ENCODE assay signal across 20 cellular contexts in genomic region chr10:103727991-103728689, GRCh38.
DNase-seq lines count a peak whose midpoint lies in the region; ATAC-seq, FAIRE-seq and TF ChIP-seq lines count a peak whose summit lies in the region.
"Had no signal": no experiment of that assay in that cellular context is flagged by ENCODE, and none has a peak within 500 bp of the region (broad histone marks: within the 10 kb centered on the region; RNA-seq: fewer than 3 reads in every experiment).

No MANE protein-coding gene starts in this region.

- H4K8ac ChIP-seq in H1 (ENCODE audit: extremely low read depth, insufficient read depth, low read length) = 0 out of 2 replicates have a peak overlapping the region, but pooled peaks have one; percentile 48

- no peak overlapping the region for H3K14ac ChIP-seq in H1 (ENCODE audit: insufficient read length)

- no peaks in the 10 kb centered on the region for H3K9me3 Mint-ChIP-seq in CD4-positive, CD25-positive, alpha-beta regulatory T cell
- H3K9me3 Mint-ChIP-seq in activated CD4-positive, alpha-beta T cell treated with anti-CD3 and anti-CD28 coated beads, Interleukin-2, amount 10 ng/mL, durations not matched to agents 7 days and 5 days = no peaks in the 10 kb centered on the region
- H3K9me3 Mint-ChIP-seq: CD8-positive, alpha-beta T cell had no signal

- H3K18ac ChIP-seq in H1 (ENCODE audit: extremely low read depth, low read length) = no peak overlapping the region

- H2BK12ac ChIP-seq in H1 (ENCODE audit: low read depth, low read length) = no peak overlapping the region

- H3K4me2 ChIP-seq in H1 (ENCODE audit: insufficient read depth in 1 of 2, low read depth in 2 of 2, low read length in 2 of 2) = no peak overlapping the region
- H3K4me2 ChIP-seq in osteoblast (ENCODE audit: insufficient read depth, low read length) = no peak overlapping the region
- H3K4me2 ChIP-seq: BLaER1 had no signal

- H2BK5ac ChIP-seq in H1 (ENCODE audit: low read depth, low read length) = no peak overlapping the region

- no peak overlapping the region for H2BK20ac ChIP-seq in H1 (ENCODE audit: low read length)

- H3K27ac Mint-ChIP-seq in CD4-positive, CD25-positive, alpha-beta regulatory T cell = peak overlapping the region in 2 of 3 donors; percentile 30 to 60
- H3K27ac Mint-ChIP-seq in activated CD4-positive, alpha-beta T cell treated with anti-CD3 and anti-CD28 coated beads, Interleukin-2, amount 10 ng/mL, durations not matched to agents 7 days and 5 days = no peak overlapping the region
- H3K27ac Mint-ChIP-seq: CD8-positive, alpha-beta T cell had no signal

- no peak overlapping the region for H3K27ac ChIP-seq in CD4-positive, CD25-positive, alpha-beta regulatory T cell (ENCODE audit: insufficient read depth, low read length, poor library complexity, severe bottlenecking)
- H3K27ac ChIP-seq in angular gyrus (ENCODE audit: low read depth, low read length) (peak overlapping the region; percentile 62), H1 (ENCODE audit: low read depth, low read length) (no peak overlapping the region), osteoblast (ENCODE audit: low read depth, low read length) (no peak overlapping the region)
- H3K27ac ChIP-seq: BLaER1 had no signal

- no peaks in the 10 kb centered on the region for H3K27me3 ChIP-seq in CD4-positive, CD25-positive, alpha-beta regulatory T cell (ENCODE audit: control insufficient read depth, insufficient read depth, low read length)
- H3K27me3 ChIP-seq in H1 (replicated peaks in 1 of 4; ENCODE audit: control insufficient read depth in 3 of 4, extremely low read depth in 1 of 4, insufficient read depth in 3 of 4, low read length in 3 of 4) = no peaks in the 10 kb centered on the region
- no peaks in the 10 kb centered on the region for H3K27me3 ChIP-seq in osteoblast (ENCODE audit: insufficient read depth, low read length)
- H3K27me3 ChIP-seq: BLaER1 had no signal

- TF ChIP-seq POLR2A in H1 (IDR thresholded peaks at IDR 0.05; ENCODE audit: control extremely low read depth in 1 of 2, low read depth in 2 of 2, low read length in 2 of 2) = no peak

- H3K4ac ChIP-seq in H1 (replicated peaks; ENCODE audit: insufficient read length, low read depth, low read length) = no peak overlapping the region

- H3K9ac ChIP-seq in H1 (replicated peaks in 1 of 4; ENCODE audit: extremely low read depth in 1 of 4, low read depth in 3 of 4, low read length in 3 of 4) = no peak overlapping the region
- H3K9ac ChIP-seq: BLaER1 had no signal

- no peak for ATAC-seq in CD4-positive, CD25-positive, alpha-beta regulatory T cell (ENCODE audit: low read depth in 2 of 2)
- no peak for ATAC-seq in HG03095 (IDR thresholded peaks at IDR 0.05; ENCODE audit: unreplicated experiment)
- ATAC-seq: CD8-positive, alpha-beta T cell; GM12878; HCT116 had no signal

- H2BK15ac ChIP-seq in H1 (ENCODE audit: low read length) = no peak overlapping the region

- CTCF ChIA-PET in H1 (lab: Charles Lee; ENCODE audit: partially characterized antibody) = interaction anchor here (0.6 to 23.1 kb wide), 14 partner anchors 9 to 160 kb away, joined by 3 to 304 read pairs (median 6); no protein-coding TSS in a partner anchor
- CTCF ChIA-PET in HEK293T (lab: Yijun Ruan, JAX) = interaction anchor here (0.6 to 1.0 kb wide), 2 partner anchors 8 to 120 kb away, joined by 3 to 5 read pairs; no protein-coding TSS in a partner anchor
- CTCF ChIA-PET in activated CD4-positive, alpha-beta T cell treated with anti-CD3 and anti-CD28 coated beads, Interleukin-2, amount 10 ng/mL, durations not matched to agents 7 days and 5 days (lab: Charles Lee) = interaction anchor here (0.6 to 1.7 kb wide), 5 partner anchors 11 to 126 kb away, joined by 3 to 6 read pairs (median 3); no protein-coding TSS in a partner anchor

- H3K4me3 ChIP-seq in CD4-positive, CD25-positive, alpha-beta regulatory T cell (ENCODE audit: low read depth, low read length) = no peak overlapping the region
- H3K4me3 ChIP-seq in H1 (ENCODE audit: extremely low read depth in 1 of 4, insufficient read depth in 2 of 4, low read depth in 3 of 4, low read length in 4 of 4) (no peak overlapping the region), osteoblast (ENCODE audit: insufficient read depth, low read length) (no peak overlapping the region)
- H3K4me3 ChIP-seq: BLaER1, GM12878 had no signal

- H3K4me1 Mint-ChIP-seq in CD4-positive, CD25-positive, alpha-beta regulatory T cell = peaks cover 0 to 17% (median 5%) of the 10 kb centered on the region in 4 donors
- peaks cover 4% of the 10 kb centered on the region for H3K4me1 Mint-ChIP-seq in activated CD4-positive, alpha-beta T cell treated with anti-CD3 and anti-CD28 coated beads, Interleukin-2, amount 10 ng/mL, durations not matched to agents 7 days and 5 days

- H2AK5ac ChIP-seq in H1 (ENCODE audit: low read depth, low read length) = no peak overlapping the region

- TF ChIP-seq CTCF in H1 (IDR thresholded peaks at IDR 0.05; ENCODE audit: control extremely low read depth in 1 of 3, insufficient read depth in 1 of 3, low read depth in 1 of 3, low read length in 3 of 3) = no peak
- TF ChIP-seq CTCF in osteoblast (IDR thresholded peaks at IDR 0.05; ENCODE audit: extremely low read depth, low read depth, low read length) = no peak

- FAIRE-seq in H1 (lab: Jason Lieb, UNC) = no peak
- FAIRE-seq: GM12878, GM19239 had no signal

- no peaks in the 10 kb centered on the region for H3K79me1 ChIP-seq in H1 (ENCODE audit: low read depth, low read length)

- H3K27me3 Mint-ChIP-seq in CD4-positive, CD25-positive, alpha-beta regulatory T cell = no peaks in the 10 kb centered on the region
- peaks cover 4% of the 10 kb centered on the region for H3K27me3 Mint-ChIP-seq in activated CD4-positive, alpha-beta T cell treated with anti-CD3 and anti-CD28 coated beads, Interleukin-2, amount 10 ng/mL, durations not matched to agents 7 days and 5 days

- H2BK120ac ChIP-seq in H1 (replicated peaks; ENCODE audit: low read depth, low read length) = no peak overlapping the region

- no peak overlapping the region for H3K4me3 Mint-ChIP-seq in CD4-positive, CD25-positive, alpha-beta regulatory T cell
- no peak overlapping the region for H3K4me3 Mint-ChIP-seq in activated CD4-positive, alpha-beta T cell treated with anti-CD3 and anti-CD28 coated beads, Interleukin-2, amount 10 ng/mL, durations not matched to agents 7 days and 5 days
- H3K4me3 Mint-ChIP-seq: CD8-positive, alpha-beta T cell had no signal

- H3K23me2 ChIP-seq in H1 (ENCODE audit: low read depth, low read length) = no peaks in the 10 kb centered on the region

- H4K20me1 ChIP-seq in H1 (replicated peaks in 1 of 2; ENCODE audit: control insufficient read depth in 1 of 2, insufficient read depth in 2 of 2, low read length in 2 of 2) (no peaks in the 10 kb centered on the region), osteoblast (ENCODE audit: insufficient read depth, low read length) (peaks cover 2% of the 10 kb centered on the region)

- H3K4me1 ChIP-seq in CD4-positive, CD25-positive, alpha-beta regulatory T cell (ENCODE audit: control insufficient read depth, insufficient read depth, low read length, poor library complexity, severe bottlenecking) = peaks cover 8% of the 10 kb centered on the region
- peaks cover 0 to 18% (median 12%) of the 10 kb centered on the region in 4 experiments; a peak in 6 of 7 replicates for H3K4me1 ChIP-seq in H1 (replicated peaks in 1 of 4; ENCODE audit: control insufficient read depth in 3 of 4, insufficient read depth in 4 of 4, low read length in 3 of 4)
- no peaks in the 10 kb centered on the region for H3K4me1 ChIP-seq in osteoblast (ENCODE audit: insufficient read depth, low read length)

- no peak overlapping the region for H3K56ac ChIP-seq in H1 (replicated peaks; ENCODE audit: insufficient read length, low read depth, low read length)

- TF ChIP-seq EP300 in H1 (IDR thresholded peaks at IDR 0.05; ENCODE audit: borderline replicate concordance in 1 of 2, low read depth in 2 of 2, low read length in 2 of 2) = no peak

- H2AFZ ChIP-seq in H1 (ENCODE audit: low read length) (no peak overlapping the region), osteoblast (ENCODE audit: low read length) (no peak overlapping the region)

- WGBS in H1 (ENCODE audit: extremely low coverage in 1 of 2, insufficient coverage in 1 of 2, insufficient read length in 1 of 2, insufficient replicate concordance in 2 of 2, low coverage in 1 of 2, low lambda C conversion rate in 2 of 2, missing lambda C conversion rate in 1 of 2), 2 experiments = 92% methylated on average over 7 of the region's 7 CpGs; no CpG with 5 or more reads in 1 of the 2 experiments

- H3K23ac ChIP-seq in H1 (ENCODE audit: insufficient read length) = no peak overlapping the region

- no peaks in the 10 kb centered on the region for H3K9me3 ChIP-seq in CD4-positive, CD25-positive, alpha-beta regulatory T cell (ENCODE audit: control insufficient read depth in 2 of 2, low read length in 2 of 2)
- H3K9me3 ChIP-seq in H1 (ENCODE audit: insufficient read depth in 2 of 2, low read depth in 1 of 2, low read length in 1 of 2) = no peaks in the 10 kb centered on the region
- no peaks in the 10 kb centered on the region for H3K9me3 ChIP-seq in osteoblast (ENCODE audit: low read depth, low read length)
- H3K9me3 ChIP-seq: BLaER1 had no signal

- POLR2A ChIA-PET in H1 (lab: Charles Lee; ENCODE audit: partially characterized antibody) = interaction anchor here (1.3 kb wide), 1 partner anchor 12 kb away, joined by 3 read pairs; no protein-coding TSS in a partner anchor
- POLR2A ChIA-PET in HEK293T (lab: Yijun Ruan, JAX) = interaction anchor here (1.0 kb wide), 1 partner anchor 10 kb away, joined by 5 read pairs; no protein-coding TSS in a partner anchor
- POLR2A ChIA-PET in activated CD4-positive, alpha-beta T cell treated with anti-CD3 and anti-CD28 coated beads, Interleukin-2, amount 10 ng/mL, durations not matched to agents 7 days and 5 days (lab: Charles Lee) = interaction anchor here (0.6 kb wide), 1 partner anchor 85 kb away, joined by 4 read pairs; no protein-coding TSS in a partner anchor

- H4K5ac ChIP-seq in H1 (ENCODE audit: insufficient read length, low read depth, low read length) = no peak overlapping the region

- H3K36me3 ChIP-seq in CD4-positive, CD25-positive, alpha-beta regulatory T cell (ENCODE audit: control insufficient read depth, insufficient read depth, low read length) = no peaks in the 10 kb centered on the region
- H3K36me3 ChIP-seq in H1 (ENCODE audit: control insufficient read depth in 2 of 4, insufficient read depth in 4 of 4, low read length in 3 of 4) (no peaks in the 10 kb centered on the region), osteoblast (ENCODE audit: insufficient read depth, low read length) (no peaks in the 10 kb centered on the region)

- DNase-seq in CD4-positive, CD25-positive, alpha-beta regulatory T cell = no peak
- DNase-seq in H1 (ENCODE audit: low read depth in 1 of 2, low spot score in 2 of 2) (no peak), osteoblast (ENCODE audit: insufficient read length, low spot score, missing footprints) (peak; percentile 35), HEK293T (ENCODE audit: extremely low spot score) (no peak)
- no peak for DNase-seq in activated CD4-positive, alpha-beta T cell treated with anti-CD3 and anti-CD28 coated beads for 4 hours
- no peak for DNase-seq in activated CD4-positive, alpha-beta T cell treated with anti-CD3 and anti-CD28 coated beads, Interleukin-2, amount 10 ng/mL, durations not matched to agents 7 days and 5 days
- DNase-seq: CD8-positive, alpha-beta T cell; DMS53; EL; Karpas-422; NCI-H1417 treated with DMSO at 0.1 percent for 48 hours; NCI-H187 treated with DMSO at 0.1 percent for 48 hours; NCI-H2227 treated with DMSO at 0.1 percent for 48 hours; NCI-H524 had no signal

- H4K91ac ChIP-seq in H1 (replicated peaks; ENCODE audit: insufficient read length, low read length) = peak overlapping the region; percentile 46

- no peaks in the 10 kb centered on the region for H3K79me2 ChIP-seq in H1 (ENCODE audit: control insufficient read depth in 1 of 2, insufficient read depth in 2 of 2, low read length in 2 of 2)
- no peaks in the 10 kb centered on the region for H3K79me2 ChIP-seq in osteoblast (ENCODE audit: insufficient read depth, low read length)

- TF ChIP-seq RAD21 in H1 (IDR thresholded peaks at IDR 0.05 in 1 of 2, conservative IDR thresholded peaks at IDR 0.05 in 1 of 2; ENCODE audit: low read depth in 2 of 2, low read length in 2 of 2) = no peak

- H3K36me3 Mint-ChIP-seq in CD4-positive, CD25-positive, alpha-beta regulatory T cell = peaks cover 8% of the 10 kb centered on the region
- no peaks in the 10 kb centered on the region for H3K36me3 Mint-ChIP-seq in activated CD4-positive, alpha-beta T cell treated with anti-CD3 and anti-CD28 coated beads, Interleukin-2, amount 10 ng/mL, durations not matched to agents 7 days and 5 days (ENCODE audit: low read depth)
- H3K36me3 Mint-ChIP-seq: CD8-positive, alpha-beta T cell had no signal
